Comparison of ENCODE assay signal across 3 cellular contexts in genomic region chr3:72375237-72376154, GRCh38.
TF ChIP-seq lines count a peak whose summit lies in the region.

No MANE protein-coding gene starts in this region.

TF ChIP-seq in SK-N-SH treated with all-trans-retinoic acid at 6 μM for 48 hours, 23 proteins besides CTCF, POLR2A, EP300 and RAD21 (continued from another document and continues in another):
- TF ChIP-seq, protein P1, sequence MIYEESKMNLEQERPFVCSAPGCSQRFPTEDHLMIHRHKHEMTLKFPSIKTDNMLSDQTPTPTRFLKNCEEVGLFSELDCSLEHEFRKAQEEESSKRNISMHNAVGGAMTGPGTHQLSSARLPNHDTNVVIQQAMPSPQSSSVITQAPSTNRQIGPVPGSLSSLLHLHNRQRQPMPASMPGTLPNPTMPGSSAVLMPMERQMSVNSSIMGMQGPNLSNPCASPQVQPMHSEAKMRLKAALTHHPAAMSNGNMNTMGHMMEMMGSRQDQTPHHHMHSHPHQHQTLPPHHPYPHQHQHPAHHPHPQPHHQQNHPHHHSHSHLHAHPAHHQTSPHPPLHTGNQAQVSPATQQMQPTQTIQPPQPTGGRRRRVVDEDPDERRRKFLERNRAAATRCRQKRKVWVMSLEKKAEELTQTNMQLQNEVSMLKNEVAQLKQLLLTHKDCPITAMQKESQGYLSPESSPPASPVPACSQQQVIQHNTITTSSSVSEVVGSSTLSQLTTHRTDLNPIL (CRISPR knock-in tag; IDR thresholded peaks at IDR 0.05; ENCODE audit: low read depth), result no peak
- TF ChIP-seq TOX (CRISPR knock-in tag; IDR thresholded peaks at IDR 0.05; ENCODE audit: borderline replicate concordance), result no peak
- no peak for TF ChIP-seq ZNF70 (CRISPR knock-in tag; IDR thresholded peaks at IDR 0.05)
- no peak for TF ChIP-seq ZC3H10 (CRISPR knock-in tag; IDR thresholded peaks at IDR 0.05)
- TF ChIP-seq, protein P2, sequence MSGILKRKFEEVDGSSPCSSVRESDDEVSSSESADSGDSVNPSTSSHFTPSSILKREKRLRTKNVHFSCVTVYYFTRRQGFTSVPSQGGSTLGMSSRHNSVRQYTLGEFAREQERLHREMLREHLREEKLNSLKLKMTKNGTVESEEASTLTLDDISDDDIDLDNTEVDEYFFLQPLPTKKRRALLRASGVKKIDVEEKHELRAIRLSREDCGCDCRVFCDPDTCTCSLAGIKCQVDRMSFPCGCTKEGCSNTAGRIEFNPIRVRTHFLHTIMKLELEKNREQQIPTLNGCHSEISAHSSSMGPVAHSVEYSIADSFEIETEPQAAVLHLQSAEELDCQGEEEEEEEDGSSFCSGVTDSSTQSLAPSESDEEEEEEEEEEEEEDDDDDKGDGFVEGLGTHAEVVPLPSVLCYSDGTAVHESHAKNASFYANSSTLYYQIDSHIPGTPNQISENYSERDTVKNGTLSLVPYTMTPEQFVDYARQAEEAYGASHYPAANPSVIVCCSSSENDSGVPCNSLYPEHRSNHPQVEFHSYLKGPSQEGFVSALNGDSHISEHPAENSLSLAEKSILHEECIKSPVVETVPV (CRISPR knock-in tag; IDR thresholded peaks at IDR 0.05), result no peak
- no peak for TF ChIP-seq SNAI2 (CRISPR knock-in tag; IDR thresholded peaks at IDR 0.05)
- TF ChIP-seq, protein P3, sequence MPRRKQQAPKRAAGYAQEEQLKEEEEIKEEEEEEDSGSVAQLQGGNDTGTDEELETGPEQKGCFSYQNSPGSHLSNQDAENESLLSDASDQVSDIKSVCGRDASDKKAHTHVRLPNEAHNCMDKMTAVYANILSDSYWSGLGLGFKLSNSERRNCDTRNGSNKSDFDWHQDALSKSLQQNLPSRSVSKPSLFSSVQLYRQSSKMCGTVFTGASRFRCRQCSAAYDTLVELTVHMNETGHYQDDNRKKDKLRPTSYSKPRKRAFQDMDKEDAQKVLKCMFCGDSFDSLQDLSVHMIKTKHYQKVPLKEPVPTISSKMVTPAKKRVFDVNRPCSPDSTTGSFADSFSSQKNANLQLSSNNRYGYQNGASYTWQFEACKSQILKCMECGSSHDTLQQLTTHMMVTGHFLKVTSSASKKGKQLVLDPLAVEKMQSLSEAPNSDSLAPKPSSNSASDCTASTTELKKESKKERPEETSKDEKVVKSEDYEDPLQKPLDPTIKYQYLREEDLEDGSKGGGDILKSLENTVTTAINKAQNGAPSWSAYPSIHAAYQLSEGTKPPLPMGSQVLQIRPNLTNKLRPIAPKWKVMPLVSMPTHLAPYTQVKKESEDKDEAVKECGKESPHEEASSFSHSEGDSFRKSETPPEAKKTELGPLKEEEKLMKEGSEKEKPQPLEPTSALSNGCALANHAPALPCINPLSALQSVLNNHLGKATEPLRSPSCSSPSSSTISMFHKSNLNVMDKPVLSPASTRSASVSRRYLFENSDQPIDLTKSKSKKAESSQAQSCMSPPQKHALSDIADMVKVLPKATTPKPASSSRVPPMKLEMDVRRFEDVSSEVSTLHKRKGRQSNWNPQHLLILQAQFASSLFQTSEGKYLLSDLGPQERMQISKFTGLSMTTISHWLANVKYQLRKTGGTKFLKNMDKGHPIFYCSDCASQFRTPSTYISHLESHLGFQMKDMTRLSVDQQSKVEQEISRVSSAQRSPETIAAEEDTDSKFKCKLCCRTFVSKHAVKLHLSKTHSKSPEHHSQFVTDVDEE (CRISPR knock-in tag; IDR thresholded peaks at IDR 0.05), result no peak
- no peak for TF ChIP-seq TCF4 (CRISPR knock-in tag; IDR thresholded peaks at IDR 0.05; ENCODE audit: borderline replicate concordance)
- TF ChIP-seq RARB (CRISPR knock-in tag; IDR thresholded peaks at IDR 0.05), result no peak
- no peak for TF ChIP-seq CSDC2 (CRISPR knock-in tag; IDR thresholded peaks at IDR 0.05)
- no peak for TF ChIP-seq ZNF8 (CRISPR knock-in tag; IDR thresholded peaks at IDR 0.05)
- TF ChIP-seq ZFP3 (CRISPR knock-in tag; IDR thresholded peaks at IDR 0.05), result no peak

TF ChIP-seq in K562, 482 proteins besides CTCF, POLR2A, EP300 and RAD21 (continued from another document and continues in another):
- TF ChIP-seq RBM17 (IDR thresholded peaks at IDR 0.05; ENCODE audit: borderline replicate concordance, low read depth, low read length), result no peak
- TF ChIP-seq SAP30 (IDR thresholded peaks at IDR 0.05; ENCODE audit: borderline replicate concordance, insufficient read depth, low read depth, low read length, poor library complexity, severe bottlenecking), result no peak
- TF ChIP-seq ADNP (tag; IDR thresholded peaks at IDR 0.05), result no peak
- no peak for TF ChIP-seq ZNF583 (CRISPR knock-in tag; IDR thresholded peaks at IDR 0.05)
- no peak for TF ChIP-seq BACH1 (tag; IDR thresholded peaks at IDR 0.05)
- no peak for TF ChIP-seq E2F8 (IDR thresholded peaks at IDR 0.05; ENCODE audit: low read depth, partially characterized antibody)
- TF ChIP-seq VEZF1 (CRISPR knock-in tag; IDR thresholded peaks at IDR 0.05), result peak; percentile 23; the same call in 1 of the 2 replicates
- no peak for TF ChIP-seq SMC3 (conservative IDR thresholded peaks at IDR 0.05; ENCODE audit: insufficient read depth, low read depth, low read length)

TF ChIP-seq in HEK293T, 16 proteins besides CTCF, POLR2A, EP300 and RAD21 (continued from another document):
- TF ChIP-seq FOXK2 (IDR thresholded peaks at IDR 0.05) (no peak), PKNOX1 (IDR thresholded peaks at IDR 0.05) (no peak), L3MBTL2 (conservative IDR thresholded peaks at IDR 0.05) (no peak), SUZ12 (IDR thresholded peaks at IDR 0.05) (no peak), CTBP1 (IDR thresholded peaks at IDR 0.05; ENCODE audit: borderline replicate concordance) (no peak), TARDBP (IDR thresholded peaks at IDR 0.05) (no peak)
